In the genomic region with DNA sequence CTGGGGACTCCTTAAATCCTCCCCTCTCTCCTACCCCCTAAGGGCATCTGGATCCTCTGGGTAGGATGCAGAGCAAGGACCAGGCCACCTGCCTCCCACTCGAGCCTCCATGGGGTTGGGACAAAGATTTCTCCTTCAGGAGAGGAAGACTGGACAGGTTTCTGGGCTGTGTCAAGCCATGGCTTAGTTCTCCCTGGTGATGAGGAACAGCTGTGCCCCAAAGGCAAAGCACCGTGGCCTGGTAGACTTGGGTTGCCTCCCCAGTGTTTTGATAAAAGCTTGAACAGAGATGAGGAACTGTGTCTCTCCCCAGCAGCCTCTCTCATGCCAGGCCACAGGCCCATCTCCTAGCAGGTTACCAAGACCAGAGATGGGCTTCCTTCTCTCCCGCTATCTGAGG, we compare ENCODE assay signal across 8 cellular contexts.
"Had no signal": no experiment of that assay in that cellular context is flagged by ENCODE, and none has a peak within 500 bp of the region (broad histone marks: within the 10 kb centered on the region; RNA-seq: fewer than 3 reads in every experiment).

No MANE protein-coding gene starts in this region.

- H3K36me3 ChIP-seq: HAP-1 had no signal

- ATAC-seq: K562 had no signal

- H3K9me3 ChIP-seq: HAP-1 had no signal

- H3K4me3 ChIP-seq: GM23338, HAP-1, K562 had no signal

- FAIRE-seq: HTR-8/SVneo, K562 had no signal

- H3K4me2 ChIP-seq: GM23338 had no signal

- DNase-seq: H7, HFFc6, IMR-90, KG1 had no signal

- H3K4me1 ChIP-seq: HAP-1 had no signal
